8 cellular contexts compared by ENCODE assay signal in genomic region chr7:150988230-150989226, GRCh38. TPM values are rescaled to one million over a fixed set of nuclear protein-coding genes. Genes with fewer than 3 reads are reported as not detected.
DNase-seq lines count a peak whose midpoint lies in the region; ATAC-seq, FAIRE-seq and TF ChIP-seq lines count a peak whose summit lies in the region.

No MANE protein-coding gene starts in this region.

- intact Hi-C loops in activated B cell treated with CpG ODN at 0.5 μM for 24 hours (cut with micrococcal nuclease) = loop anchor here (1.0 to 10.0 kb wide), 3 partner anchors 90 to 704 kb away; no protein-coding TSS in a partner anchor

- no peaks in the 10 kb centered on the region for H3K36me3 ChIP-seq in keratinocyte (ENCODE audit: control insufficient read depth in 2 of 2, extremely low read depth in 1 of 2, insufficient read depth in 2 of 2, low read length in 2 of 2)

- H3K4me1 Mint-ChIP-seq in activated B cell treated with CpG ODN at 0.5 μM for 24 hours = peaks cover 15% of the 10 kb centered on the region

- peaks cover 12% of the 10 kb centered on the region for H3K9me3 Mint-ChIP-seq in activated B cell treated with CpG ODN at 0.5 μM for 24 hours

- no peak for FAIRE-seq in keratinocyte (lab: Jason Lieb, UNC)

- H3K27me3 Mint-ChIP-seq in activated B cell treated with CpG ODN at 0.5 μM for 24 hours = peaks cover 48% of the 10 kb centered on the region

- ATAC-seq in activated B cell treated with CpG ODN at 0.5 μM for 24 hours (ENCODE audit: low read depth) = peak; percentile 49
- ATAC-seq in GM18867 (IDR thresholded peaks at IDR 0.05; ENCODE audit: unreplicated experiment) = no peak
- no peak for ATAC-seq in HG02588 (IDR thresholded peaks at IDR 0.05; ENCODE audit: unreplicated experiment)

- no peak overlapping the region for H3K4me3 Mint-ChIP-seq in activated B cell treated with CpG ODN at 0.5 μM for 24 hours

- dilution Hi-C loops in keratinocyte (cut with MboI; ENCODE audit: extremely low pct_ligation_motif_present, low sequenced_read_pairs) = no loop called here

- H2AFZ ChIP-seq in keratinocyte (ENCODE audit: control insufficient read depth, low read length) = no peak overlapping the region

- TF ChIP-seq CTCF in GM12864 (IDR thresholded peaks at IDR 0.05; ENCODE audit: low read depth, low read length, missing control alignments) (peak; percentile 78), activated B cell treated with CpG ODN at 0.5 μM for 24 hours (IDR thresholded peaks at IDR 0.05) (no peak), keratinocyte (optimal IDR thresholded peaks at IDR 0.05 in 1 of 3, IDR thresholded peaks at IDR 0.05 in 1 of 3, conservative IDR thresholded peaks at IDR 0.05 in 1 of 3; ENCODE audit: extremely low read depth in 1 of 3, insufficient read depth in 2 of 3, low read length in 3 of 3) (peak; percentile 58 to 71 (median 69))

- no peaks in the 10 kb centered on the region for H3K9me1 ChIP-seq in keratinocyte (ENCODE audit: control insufficient read depth, extremely low read depth, insufficient read depth, low read length)

- CTCF ChIA-PET in activated B cell treated with CpG ODN at 0.5 μM for 24 hours (lab: Charles Lee) = interaction anchor here (1.0 to 1.3 kb wide), 3 partner anchors 9 to 90 kb away, joined by 3 to 4 read pairs (median 4); no protein-coding TSS in a partner anchor

- peak overlapping the region; percentile 58 for H3K27ac ChIP-seq in caudate nucleus (ENCODE audit: low read depth, low read length)
- H3K27ac ChIP-seq in keratinocyte (ENCODE audit: control insufficient read depth, insufficient read depth, low read length) = no peak overlapping the region

- H3K9ac ChIP-seq in keratinocyte (ENCODE audit: control insufficient read depth, extremely low read depth, insufficient read depth, low read length) = no peak overlapping the region

- H3K9me3 ChIP-seq in keratinocyte (ENCODE audit: control insufficient read depth, low read depth, low read length) = peaks cover 12% of the 10 kb centered on the region

- no peaks in the 10 kb centered on the region for H3K79me2 ChIP-seq in keratinocyte (ENCODE audit: control insufficient read depth, insufficient read depth, low read length)

- H3K36me3 Mint-ChIP-seq in activated B cell treated with CpG ODN at 0.5 μM for 24 hours (ENCODE audit: low read depth) = no peaks in the 10 kb centered on the region

- POLR2A ChIA-PET in activated B cell treated with CpG ODN at 0.5 μM for 24 hours (lab: Charles Lee) = no interaction called here

- H3K27ac Mint-ChIP-seq in activated B cell treated with CpG ODN at 0.5 μM for 24 hours = no peak overlapping the region

- H3K4me3 ChIP-seq in GM12864 (ENCODE audit: low read depth, low read length) (no peak overlapping the region), keratinocyte (ENCODE audit: control insufficient read depth in 2 of 3, extremely low read depth in 1 of 3, insufficient read depth in 2 of 3, low read depth in 1 of 3, low read length in 3 of 3) (no peak overlapping the region)

- H3K27me3 ChIP-seq in keratinocyte (ENCODE audit: control insufficient read depth, extremely low read depth, insufficient read depth, low read length) = no peaks in the 10 kb centered on the region

- no peak overlapping the region for H3K4me2 ChIP-seq in keratinocyte (ENCODE audit: control insufficient read depth, extremely low read depth, insufficient read depth, low read depth, low read length)

- DNase-seq in GM12864 (ENCODE audit: low read depth) (no peak), NCI-H187 (lab: John Stamatoyannopoulos, UW) (peak; percentile 61 to 71), activated B cell treated with CpG ODN at 0.5 μM for 24 hours (no peak), caudate nucleus (lab: John Stamatoyannopoulos, UW) (peak in 53 of 61 donors; percentile 29 to 88 (median 68)), keratinocyte (ENCODE audit: low read depth, low spot score) (no peak)
- DNase-seq in stimulated activated CD4-positive, alpha-beta T cell treated with anti-CD3 and anti-CD28 coated beads, Interleukin-4, amount 100 ng/mL, for 1 hour = peak; percentile 67

- H4K20me1 ChIP-seq in keratinocyte (ENCODE audit: control insufficient read depth, extremely low read depth, insufficient read depth, low read length) = no peaks in the 10 kb centered on the region

- no peaks in the 10 kb centered on the region for H3K4me1 ChIP-seq in keratinocyte (ENCODE audit: control insufficient read depth, extremely low read depth, insufficient read depth, low read length)

RNA-seq across cellular contexts. Expression of gene NOS3, which starts 2.3 kb away (rescaled TPM):
- total RNA-seq in activated B cell treated with CpG ODN at 0.5 μM for 24 hours = 0.10 and 0.22 TPM in 2 replicates
- 0.77 to 1.2 TPM (median 0.95 TPM) in 3 replicates for polyA plus RNA-seq in keratinocyte
- polyA plus RNA-seq in keratinocyte (2011; ENCODE audit: low read depth) = 0.56 TPM
- 0.29 and 2.5 TPM in 2 replicates for polyA plus RNA-seq in keratinocyte (2011; cell fraction: cytosol; rRNA removed)
- polyA plus RNA-seq in keratinocyte (2011; cell fraction: nucleus; rRNA removed) = 0.25 and 0.93 TPM in 2 replicates
- 0.69 and 2.3 TPM in 2 replicates for polyA plus RNA-seq in keratinocyte (2012; ENCODE audit: low replicate concordance)
- polyA minus RNA-seq in keratinocyte = 0.30 to 1.0 TPM (median 0.86 TPM) in 3 replicates
- polyA minus RNA-seq in keratinocyte (2011; cell fraction: cytosol; rRNA and poly(A)+ RNA removed) = 4.2 TPM
- 0.84 TPM in 1 of 2 replicates, not detected in the other for polyA minus RNA-seq in keratinocyte (2011; cell fraction: nucleus; rRNA and poly(A)+ RNA removed)

RNA-seq across cellular contexts. Expression of gene KCNH2, which starts 10.4 kb away (rescaled TPM):
- total RNA-seq in activated B cell treated with CpG ODN at 0.5 μM for 24 hours = 0.12 and 0.29 TPM in 2 replicates
- 0.03 TPM in 1 of 3 replicates, not detected in the others for polyA plus RNA-seq in keratinocyte
- polyA plus RNA-seq in keratinocyte (2011; ENCODE audit: low read depth) = not detected
- polyA plus RNA-seq in keratinocyte (2011; cell fraction: cytosol; rRNA removed) = not detected in 2 replicates
- polyA plus RNA-seq in keratinocyte (2011; cell fraction: nucleus; rRNA removed) = not detected in 2 replicates
- not detected in 2 replicates for polyA plus RNA-seq in keratinocyte (2012; ENCODE audit: low replicate concordance)
- 0.06 to 0.10 TPM in 2 of 3 replicates, not detected in the other for polyA minus RNA-seq in keratinocyte
- polyA minus RNA-seq in keratinocyte (2011; cell fraction: cytosol; rRNA and poly(A)+ RNA removed) = not detected
- polyA minus RNA-seq in keratinocyte (2011; cell fraction: nucleus; rRNA and poly(A)+ RNA removed) = not detected in 2 replicates

RNA-seq across cellular contexts. Expression of gene ATG9B, which starts 35.8 kb away (rescaled TPM):
- 1.8 and 2.3 TPM in 2 replicates for total RNA-seq in activated B cell treated with CpG ODN at 0.5 μM for 24 hours
- 0.12 to 0.21 TPM (median 0.19 TPM) in 3 replicates for polyA plus RNA-seq in keratinocyte
- 3.7 TPM for polyA plus RNA-seq in keratinocyte (2011; ENCODE audit: low read depth)
- not detected in 2 replicates for polyA plus RNA-seq in keratinocyte (2011; cell fraction: cytosol; rRNA removed)
- polyA plus RNA-seq in keratinocyte (2011; cell fraction: nucleus; rRNA removed) = 3.6 TPM in 2 replicates
- 0.31 and 7.2 TPM in 2 replicates for polyA plus RNA-seq in keratinocyte (2012; ENCODE audit: low replicate concordance)
- 0.07 to 0.33 TPM (median 0.16 TPM) in 3 replicates for polyA minus RNA-seq in keratinocyte
- not detected for polyA minus RNA-seq in keratinocyte (2011; cell fraction: cytosol; rRNA and poly(A)+ RNA removed)
- 0.39 and 1.5 TPM in 2 replicates for polyA minus RNA-seq in keratinocyte (2011; cell fraction: nucleus; rRNA and poly(A)+ RNA removed)

RNA-seq across cellular contexts. Expression of gene ABCB8, which starts 39.7 kb away (rescaled TPM):
- total RNA-seq in activated B cell treated with CpG ODN at 0.5 μM for 24 hours = 38.9 and 46.5 TPM in 2 replicates
- 15.5 to 25.2 TPM (median 24.6 TPM) in 3 replicates for polyA plus RNA-seq in keratinocyte
- 10.5 TPM for polyA plus RNA-seq in keratinocyte (2011; ENCODE audit: low read depth)
- 8.6 and 14.7 TPM in 2 replicates for polyA plus RNA-seq in keratinocyte (2011; cell fraction: cytosol; rRNA removed)
- 63.6 and 85.0 TPM in 2 replicates for polyA plus RNA-seq in keratinocyte (2011; cell fraction: nucleus; rRNA removed)
- polyA plus RNA-seq in keratinocyte (2012; ENCODE audit: low replicate concordance) = 15.1 and 33.6 TPM in 2 replicates
- polyA minus RNA-seq in keratinocyte = 32.7 to 66.4 TPM (median 43.0 TPM) in 3 replicates
- 34.1 TPM for polyA minus RNA-seq in keratinocyte (2011; cell fraction: cytosol; rRNA and poly(A)+ RNA removed)
- 80.3 and 82.8 TPM in 2 replicates for polyA minus RNA-seq in keratinocyte (2011; cell fraction: nucleus; rRNA and poly(A)+ RNA removed)

RNA-seq across cellular contexts. Expression of gene ASIC3, which starts 59.8 kb away (rescaled TPM):
- 1.2 TPM in 2 replicates for total RNA-seq in activated B cell treated with CpG ODN at 0.5 μM for 24 hours
- polyA plus RNA-seq in keratinocyte = 0.24 to 0.97 TPM (median 0.35 TPM) in 3 replicates
- polyA plus RNA-seq in keratinocyte (2011; ENCODE audit: low read depth) = 0.69 TPM
- polyA plus RNA-seq in keratinocyte (2011; cell fraction: cytosol; rRNA removed) = 0.29 and 0.60 TPM in 2 replicates
- polyA plus RNA-seq in keratinocyte (2011; cell fraction: nucleus; rRNA removed) = 6.0 and 9.8 TPM in 2 replicates
- polyA plus RNA-seq in keratinocyte (2012; ENCODE audit: low replicate concordance) = 0.92 and 4.3 TPM in 2 replicates
- polyA minus RNA-seq in keratinocyte = 0.79 to 1.2 TPM in 2 of 3 replicates, not detected in the other
- not detected for polyA minus RNA-seq in keratinocyte (2011; cell fraction: cytosol; rRNA and poly(A)+ RNA removed)
- 2.3 and 4.3 TPM in 2 replicates for polyA minus RNA-seq in keratinocyte (2011; cell fraction: nucleus; rRNA and poly(A)+ RNA removed)

Comparison
In these comparisons a context has a peak if more than half of its experiments do, and no peak if none do; other contexts are left out.
1. DNase-seq: peak in NCI-H187 (2 of 2), caudate nucleus (53 of 61) and stimulated activated CD4-positive, alpha-beta T cell treated with anti-CD3 and anti-CD28 coated beads, Interleukin-4, amount 100 ng/mL, for 1 hour (single experiment); none in GM12864 (single experiment), activated B cell treated with CpG ODN at 0.5 μM for 24 hours (single experiment) and keratinocyte (single experiment).